ENCODE assay signal across 29 cellular contexts in genomic region chr4:189322426-189322825, GRCh38.
"Had no signal": no experiment of that assay in that cellular context is flagged by ENCODE, and none has a peak within 500 bp of the region (broad histone marks: within the 10 kb centered on the region; RNA-seq: fewer than 3 reads in every experiment).

No MANE protein-coding gene starts in this region.

- H3K4me3 Mint-ChIP-seq: stimulated activated effector memory CD8-positive, alpha-beta T cell treated with anti-CD3 and anti-CD28 coated beads, Interleukin-12 subunit alpha, Interleukin-12 subunit beta, amount 100 ng/mL, for 72 hours; stimulated activated memory B cell treated with anti-CD40 and anti-IgM and Interleukin-4, amounts not matched to agents 10 μg/mL and 1 μg/mL and 100 μg/mL, for 72 hours; stimulated activated naive B cell treated with anti-CD40 and anti-IgM and Interleukin-4, amounts not matched to agents 10 μg/mL and 1 μg/mL and 100 μg/mL, for 72 hours; stimulated activated naive CD8-positive, alpha-beta T cell treated with anti-CD3 and anti-CD28 coated beads, Interleukin-15, amount 100 ng/mL, for 72 hours; stimulated activated naive CD8-positive, alpha-beta T cell treated with anti-CD3 and anti-CD28 coated beads, Interleukin-15, Interleukin-2, amounts not matched to agents 100 ng/mL and 50 ng/mL, for 24 hours; type B pancreatic cell had no signal

- H3K36me3 Mint-ChIP-seq: stimulated activated effector memory CD8-positive, alpha-beta T cell treated with anti-CD3 and anti-CD28 coated beads, Interleukin-12 subunit alpha, Interleukin-12 subunit beta, amount 100 ng/mL, for 72 hours; stimulated activated memory B cell treated with anti-CD40 and anti-IgM and Interleukin-4, amounts not matched to agents 10 μg/mL and 1 μg/mL and 100 μg/mL, for 72 hours; stimulated activated naive B cell treated with anti-CD40 and anti-IgM and Interleukin-4, amounts not matched to agents 10 μg/mL and 1 μg/mL and 100 μg/mL, for 72 hours; type B pancreatic cell had no signal

- H3K4me3 ChIP-seq: stomach, suprapubic skin, testis, thoracic aorta, thyroid gland, tibial artery, tibial nerve, transverse colon, upper lobe of left lung, upper lobe of right lung, uterus, vagina had no signal

- ATAC-seq: stimulated activated effector memory CD8-positive, alpha-beta T cell treated with anti-CD3 and anti-CD28 coated beads, Interleukin-12 subunit alpha, Interleukin-12 subunit beta, amount 100 ng/mL, for 72 hours; stimulated activated memory B cell treated with anti-CD40 and anti-IgM and Interleukin-4, amounts not matched to agents 10 μg/mL and 1 μg/mL and 100 μg/mL, for 72 hours; stimulated activated naive B cell treated with anti-CD40 and anti-IgM and Interleukin-4, amounts not matched to agents 10 μg/mL and 1 μg/mL and 100 μg/mL, for 72 hours; stimulated activated naive CD8-positive, alpha-beta T cell treated with anti-CD3 and anti-CD28 coated beads, Interleukin-15, amount 100 ng/mL, for 72 hours; stimulated activated naive CD8-positive, alpha-beta T cell treated with anti-CD3 and anti-CD28 coated beads, Interleukin-15, Interleukin-2, amounts not matched to agents 100 U/mL and 50 U/mL, for 24 hours; upper lobe of right lung had no signal

- H3K4me1 Mint-ChIP-seq: stimulated activated effector memory CD8-positive, alpha-beta T cell treated with anti-CD3 and anti-CD28 coated beads, Interleukin-12 subunit alpha, Interleukin-12 subunit beta, amount 100 ng/mL, for 72 hours; stimulated activated memory B cell treated with anti-CD40 and anti-IgM and Interleukin-4, amounts not matched to agents 10 μg/mL and 1 μg/mL and 100 μg/mL, for 72 hours; stimulated activated naive B cell treated with anti-CD40 and anti-IgM and Interleukin-4, amounts not matched to agents 10 μg/mL and 1 μg/mL and 100 μg/mL, for 72 hours; stimulated activated naive CD8-positive, alpha-beta T cell treated with anti-CD3 and anti-CD28 coated beads, Interleukin-15, amount 100 ng/mL, for 72 hours had no signal

- H3K27ac Mint-ChIP-seq: stimulated activated effector memory CD8-positive, alpha-beta T cell treated with anti-CD3 and anti-CD28 coated beads, Interleukin-12 subunit alpha, Interleukin-12 subunit beta, amount 100 ng/mL, for 72 hours; stimulated activated memory B cell treated with anti-CD40 and anti-IgM and Interleukin-4, amounts not matched to agents 10 μg/mL and 1 μg/mL and 100 μg/mL, for 72 hours; stimulated activated naive B cell treated with anti-CD40 and anti-IgM and Interleukin-4, amounts not matched to agents 10 μg/mL and 1 μg/mL and 100 μg/mL, for 72 hours; stimulated activated naive CD8-positive, alpha-beta T cell treated with anti-CD3 and anti-CD28 coated beads, Interleukin-15, amount 100 ng/mL, for 72 hours; stimulated activated naive CD8-positive, alpha-beta T cell treated with anti-CD3 and anti-CD28 coated beads, Interleukin-15, Interleukin-2, amounts not matched to agents 100 ng/mL and 50 ng/mL, for 24 hours; type B pancreatic cell had no signal

- H3K27ac ChIP-seq: stomach, suprapubic skin, testis, thoracic aorta, thyroid gland, tibial artery, tibial nerve, transverse colon, upper lobe of left lung, upper lobe of right lung, uterus, vagina had no signal

- H3K27me3 ChIP-seq: stomach, suprapubic skin, testis, thyroid gland, tibial artery, tibial nerve, transverse colon, upper lobe of left lung, upper lobe of right lung, uterus, vagina had no signal

- DNase-seq: stimulated activated CD4-positive, alpha-beta T cell treated with anti-CD3 and anti-CD28 coated beads, Interleukin-2, amount 100 ng/mL, for 48 hours; stimulated activated CD4-positive, alpha-beta T cell treated with anti-CD3 and anti-CD28 coated beads, Interleukin-4, amount 100 ng/mL, for 1 hour; stimulated activated CD4-positive, alpha-beta T cell treated with anti-CD3 and anti-CD28 coated beads, Interleukin-4, amount 100 ng/mL, for 24 hours; stimulated activated CD4-positive, alpha-beta T cell treated with anti-CD3 and anti-CD28 coated beads, Interleukin-4, amount 100 ng/mL, for 4 hours; stimulated activated CD8-positive, alpha-beta memory T cell treated with anti-CD3 and anti-CD28 coated beads, Interleukin-4, amount 100 ng/mL, for 48 hours; stimulated activated naive B cell treated with anti-CD40 and anti-IgM and Interleukin-4, amounts not matched to agents 10 μg/mL and 1 μg/mL and 100 μg/mL, for 72 hours; stimulated activated naive CD4-positive, alpha-beta T cell; stimulated activated naive CD4-positive, alpha-beta T cell treated with Interleukin-2 at 50 U/mL for 16 hours; stimulated activated naive CD8-positive, alpha-beta T cell treated with anti-CD3 and anti-CD28 coated beads, Interleukin-15, amount 100 ng/mL, for 72 hours; stimulated activated naive CD8-positive, alpha-beta T cell treated with anti-CD3 and anti-CD28 coated beads, Interleukin-15, Interleukin-2, amounts not matched to agents 100 U/mL and 50 U/mL, for 24 hours; stomach; substantia nigra; testis; thyroid gland; tibial artery; transverse colon; trophoblast cell; upper lobe of left lung; upper lobe of right lung; uterus had no signal

- FAIRE-seq: urothelium cell line had no signal

- H3K9me3 ChIP-seq: suprapubic skin, testis, thoracic aorta, thyroid gland, tibial artery, upper lobe of left lung, upper lobe of right lung, uterus, vagina had no signal

- H3K27me3 Mint-ChIP-seq: stimulated activated memory B cell treated with anti-CD40 and anti-IgM and Interleukin-4, amounts not matched to agents 10 μg/mL and 1 μg/mL and 100 μg/mL, for 72 hours; stimulated activated naive B cell treated with anti-CD40 and anti-IgM and Interleukin-4, amounts not matched to agents 10 μg/mL and 1 μg/mL and 100 μg/mL, for 72 hours; stimulated activated naive CD8-positive, alpha-beta T cell treated with anti-CD3 and anti-CD28 coated beads, Interleukin-15, amount 100 ng/mL, for 72 hours; stimulated activated naive CD8-positive, alpha-beta T cell treated with anti-CD3 and anti-CD28 coated beads, Interleukin-15, Interleukin-2, amounts not matched to agents 100 ng/mL and 50 ng/mL, for 24 hours; type B pancreatic cell had no signal

- H3K4me1 ChIP-seq: stomach, suprapubic skin, testis, thyroid gland, tibial artery, tibial nerve, transverse colon, upper lobe of left lung, upper lobe of right lung, uterus, vagina had no signal

- H3K36me3 ChIP-seq: stomach, suprapubic skin, thoracic aorta, thyroid gland, tibial artery, tibial nerve, transverse colon, upper lobe of left lung, upper lobe of right lung, uterus, vagina had no signal
